In genomic region chr1:58783090-58783992, GRCh38 we compare ENCODE assay signal across 8 cellular contexts. TPM values are rescaled to one million over a fixed set of nuclear protein-coding genes. Genes with fewer than 3 reads are reported as not detected.
DNase-seq lines count a peak whose midpoint lies in the region; ATAC-seq and TF ChIP-seq lines count a peak whose summit lies in the region.

No MANE protein-coding gene starts in this region.

- H3K4me3 ChIP-seq in dorsolateral prefrontal cortex, result peak overlapping the region; percentile 67 to 99 (median 91)

- intact Hi-C loops in dorsolateral prefrontal cortex (cut with DNase I), result loop anchor here (1.0 to 10.0 kb wide), 5 partner anchors 361 to 971 kb away; no protein-coding TSS in a partner anchor

- H3K36me3 ChIP-seq in KOPT-K1 (ENCODE audit: insufficient read depth, low read length), result no peaks in the 10 kb centered on the region

- no peak for TF ChIP-seq CTCF in VCaP (conservative IDR thresholded peaks at IDR 0.05)
- TF ChIP-seq CTCF in dorsolateral prefrontal cortex (IDR thresholded peaks at IDR 0.05 in 54 of 56, conservative IDR thresholded peaks at IDR 0.05 in 2 of 56; ENCODE audit: low read depth in 1 of 56, partially characterized antibody in 56 of 56), result peak in 13 of 56 donors; percentile 4 to 39 (median 21)

- DNase-seq in COR-L47 (lab: John Stamatoyannopoulos, UW), result peak; percentile 54
- peak; percentile 16 to 65 (median 50) for DNase-seq in dorsolateral prefrontal cortex
- peak; percentile 62 to 67 for DNase-seq in lung microvascular endothelial cell (ENCODE audit: low read depth in 2 of 2)
- peak; percentile 7 to 41 (median 8) for DNase-seq in stimulated activated CD4-positive, alpha-beta T cell treated with anti-CD3 and anti-CD28 coated beads, TNF-alpha, amount 100 ng/mL, for 24 hours (ENCODE audit: low read depth in 3 of 3)

- H3K9me3 ChIP-seq in KOPT-K1 (ENCODE audit: insufficient read depth, low read length, poor library complexity, severe bottlenecking), result peaks cover 4% of the 10 kb centered on the region

- ATAC-seq in GM21367 (IDR thresholded peaks at IDR 0.05; ENCODE audit: unreplicated experiment), result peak; percentile 4
- no peak for ATAC-seq in HG03135 (IDR thresholded peaks at IDR 0.05; ENCODE audit: unreplicated experiment)

- H3K27ac ChIP-seq in KOPT-K1 (ENCODE audit: low read depth, low read length, poor library complexity, severe bottlenecking), result peak overlapping the region; percentile 52
- H3K27ac ChIP-seq in VCaP, result peak overlapping the region; percentile 99
- H3K27ac ChIP-seq in dorsolateral prefrontal cortex, result peak overlapping the region; percentile 82 to 100 (median 99)

- H3K27me3 ChIP-seq in dorsolateral prefrontal cortex, result no peaks in the 10 kb centered on the region

RNA-seq across cellular contexts. Expression of gene JUN, which starts 0.5 kb away (rescaled TPM):
- total RNA-seq in dorsolateral prefrontal cortex (100 to 1,000 TPM in 18 of 120 experiments, 10 to 100 TPM in 102; 41.3 to 211 (median 70.6) TPM), lung microvascular endothelial cell (48.4 and 152 TPM in 2 replicates)

Comparison
In these comparisons a context has a peak if more than half of its experiments do, and no peak if none do; other contexts are left out.
1. DNase-seq: peak in every context shown above with its lines; median percentile 64 in lung microvascular endothelial cell; 54 in COR-L47; 50 in dorsolateral prefrontal cortex; 8 in stimulated activated CD4-positive, alpha-beta T cell treated with anti-CD3 and anti-CD28 coated beads, TNF-alpha, amount 100 ng/mL, for 24 hours.